Comparison of ENCODE assay signal across 18 cellular contexts in genomic region chr17:5203908-5204294, GRCh38. TPM values are rescaled to one million over a fixed set of nuclear protein-coding genes. Genes with fewer than 3 reads are reported as not detected.
A peak's percentile ranks its signal among the peaks of the same experiment; 100 is the strongest.
DNase-seq lines count a peak whose midpoint lies in the region; ATAC-seq and TF ChIP-seq lines count a peak whose summit lies in the region.
"Had no signal": no experiment of that assay in that cellular context is flagged by ENCODE, and none has a peak within 500 bp of the region (broad histone marks: within the 10 kb centered on the region; RNA-seq: fewer than 3 reads in every experiment).

No MANE protein-coding gene starts in this region.

- H4K8ac ChIP-seq in trophoblast cell (ENCODE audit: low read depth, low read length) = no peak overlapping the region

- H2BK120ac ChIP-seq in trophoblast cell (ENCODE audit: insufficient read depth, low read length, poor library complexity) = no peak overlapping the region

- H3K27me3 ChIP-seq in trophoblast cell (ENCODE audit: insufficient read depth, low read length) (no peaks in the 10 kb centered on the region), left ventricle myocardium inferior (ENCODE audit: low read depth) (no peaks in the 10 kb centered on the region)
- H3K27me3 ChIP-seq: heart left ventricle, tibial nerve had no signal

- H3K4ac ChIP-seq in trophoblast cell (ENCODE audit: low read depth, low read length) = no peak overlapping the region

- no peak overlapping the region for H3K27ac ChIP-seq in trophoblast cell (ENCODE audit: low read depth, low read length)
- no peak overlapping the region for H3K27ac ChIP-seq in left ventricle myocardium inferior (replicated peaks)
- H3K27ac ChIP-seq: heart left ventricle, psoas muscle, SK-N-MC, tibial nerve had no signal

- H3K79me2 ChIP-seq in trophoblast cell (ENCODE audit: control insufficient read depth, insufficient read depth, low read length, poor library complexity) = no peaks in the 10 kb centered on the region

- H3K9ac ChIP-seq in trophoblast cell (ENCODE audit: low read length) = no peak overlapping the region

- no CpG with 5 or more reads among the region's 1 CpG for WGBS in trophoblast cell (ENCODE audit: extremely low coverage, insufficient coverage, insufficient read length)

- H3K18ac ChIP-seq in trophoblast cell (ENCODE audit: low read length) = no peak overlapping the region

- H4K12ac ChIP-seq in trophoblast cell (ENCODE audit: low read depth, low read length) = no peak overlapping the region

- H3K4me1 ChIP-seq in trophoblast cell (ENCODE audit: control insufficient read depth in 1 of 2, insufficient read depth in 2 of 2, low read length in 2 of 2) = no peaks in the 10 kb centered on the region
- H3K4me1 ChIP-seq in left ventricle myocardium inferior = no peaks in the 10 kb centered on the region
- H3K4me1 ChIP-seq: heart left ventricle, psoas muscle, tibial nerve had no signal

- H3K9me3 ChIP-seq in trophoblast cell (ENCODE audit: insufficient read depth, low read depth, low read length) (no peaks in the 10 kb centered on the region), left ventricle myocardium inferior (replicated peaks) (no peaks in the 10 kb centered on the region)
- H3K9me3 ChIP-seq: psoas muscle, tibial nerve had no signal

- H2BK5ac ChIP-seq in trophoblast cell (ENCODE audit: low read depth, low read length, poor library complexity) = no peak overlapping the region

- H3K14ac ChIP-seq in trophoblast cell (ENCODE audit: low read length) = no peak overlapping the region

- no peak overlapping the region for H3K23ac ChIP-seq in trophoblast cell (ENCODE audit: low read length)

- intact Hi-C loops in left ventricle myocardium inferior (cut with micrococcal nuclease) = no loop called here

- TF ChIP-seq CTCF in cardiac fibroblast (IDR thresholded peaks at IDR 0.05; ENCODE audit: low read depth, low read length) = no peak
- no peak for TF ChIP-seq CTCF in left ventricle myocardium inferior (IDR thresholded peaks at IDR 0.05; ENCODE audit: borderline replicate concordance)

- H3K79me1 ChIP-seq in trophoblast cell (ENCODE audit: low read length) = no peaks in the 10 kb centered on the region

- no peak overlapping the region for H3K4me3 ChIP-seq in cardiac fibroblast (replicated peaks in 1 of 2; ENCODE audit: low read depth in 2 of 2, low read length in 2 of 2)
- no peak overlapping the region for H3K4me3 ChIP-seq in trophoblast cell (ENCODE audit: low read depth, low read length)
- no peak overlapping the region for H3K4me3 ChIP-seq in left ventricle myocardium inferior
- H3K4me3 ChIP-seq: heart left ventricle, psoas muscle, SK-N-MC, tibial nerve had no signal

- ATAC-seq in GM19467 (IDR thresholded peaks at IDR 0.05; ENCODE audit: unreplicated experiment) (no peak), HG02571 (IDR thresholded peaks at IDR 0.05; ENCODE audit: unreplicated experiment) (no peak), HG03565 (IDR thresholded peaks at IDR 0.05; ENCODE audit: unreplicated experiment) (no peak)
- ATAC-seq: heart left ventricle had no signal

- no peak overlapping the region for H2BK12ac ChIP-seq in trophoblast cell (ENCODE audit: low read length)

- H3K4me2 ChIP-seq in trophoblast cell (ENCODE audit: low read length) = no peak overlapping the region

- H2AK5ac ChIP-seq in trophoblast cell (ENCODE audit: low read length) = no peak overlapping the region

- H3K36me3 ChIP-seq in trophoblast cell (ENCODE audit: control insufficient read depth in 1 of 2, insufficient read depth in 2 of 2, low read length in 2 of 2) = no peaks in the 10 kb centered on the region
- no peaks in the 10 kb centered on the region for H3K36me3 ChIP-seq in left ventricle myocardium inferior
- H3K36me3 ChIP-seq: heart left ventricle had no signal

- DNase-seq in EL (peak; percentile 62), LHCN-M2 (ENCODE audit: low read depth) (peak; percentile 42), cardiac fibroblast (ENCODE audit: low read depth in 2 of 2) (peak; percentile 46 to 85), trophoblast cell (peak; percentile 10 to 77), left ventricle myocardium inferior (no peak)
- DNase-seq: activated naive CD4-positive, alpha-beta T cell treated with anti-CD3 and anti-CD28 coated beads, Interleukin-2, amount 10 ng/mL, durations not matched to agents 7 days and 5 days; central memory CD4-positive, alpha-beta T cell; GDM1; GOT3; heart left ventricle; left cardiac atrium; NCI-H1105; psoas muscle had no signal

- H2AFZ ChIP-seq in trophoblast cell (ENCODE audit: insufficient read depth, low read length, poor library complexity) = no peak overlapping the region

- H4K91ac ChIP-seq in trophoblast cell (ENCODE audit: low read depth, low read length) = no peak overlapping the region

RNA-seq across cellular contexts. Expression of gene ZNF594, which starts 12.2 kb away (rescaled TPM):
- total RNA-seq in LHCN-M2 (2014; rRNA removed) (3.5 and 7.6 TPM in 2 replicates), left ventricle myocardium inferior (7.7 TPM)
- polyA plus RNA-seq in LHCN-M2 (2012) = 0.94 TPM
- polyA plus RNA-seq in trophoblast cell (2013) = 2.3 and 2.5 TPM in 2 replicates

RNA-seq across cellular contexts. Expression of gene SCIMP, which starts 30.8 kb away (rescaled TPM):
- total RNA-seq in LHCN-M2 (2014; rRNA removed) (not detected in 2 replicates), left ventricle myocardium inferior (0.74 TPM)
- 0.04 TPM for polyA plus RNA-seq in LHCN-M2 (2012)
- not detected in 2 replicates for polyA plus RNA-seq in trophoblast cell (2013)
